28 cellular contexts compared by ENCODE assay signal in the genomic region with DNA sequence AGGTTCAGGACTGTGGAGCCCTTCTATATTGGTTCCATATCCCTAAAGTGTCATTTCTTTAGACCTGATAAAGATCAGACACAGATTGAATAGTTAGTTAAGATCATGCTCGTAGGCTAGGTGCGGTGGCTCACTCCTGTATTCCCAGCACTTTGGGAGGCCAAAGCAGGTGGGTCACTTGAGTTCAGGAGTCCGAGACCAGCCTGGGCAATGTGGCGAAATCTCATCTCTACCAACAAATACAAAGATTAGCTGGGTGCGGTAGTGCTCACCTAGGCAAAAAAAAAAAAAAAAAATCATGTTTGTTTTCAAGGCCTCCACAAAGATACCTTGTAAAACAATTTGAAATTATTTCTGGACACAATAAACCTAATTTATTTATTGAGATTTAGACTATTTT.
"Had no signal": no experiment of that assay in that cellular context is flagged by ENCODE, and none has a peak within 500 bp of the region (broad histone marks: within the 10 kb centered on the region; RNA-seq: fewer than 3 reads in every experiment).

No MANE protein-coding gene starts in this region.

- H3K9me3 ChIP-seq: ascending aorta had no signal

- ATAC-seq: activated CD8-positive, alpha-beta T cell treated with anti-CD3 and anti-CD28 coated beads for 36 hours; activated naive CD8-positive, alpha-beta T cell treated with anti-CD3 and anti-CD28 coated beads, Interleukin-2, amount 50 U/mL, for 24 hours had no signal

- H3K27me3 ChIP-seq: ascending aorta, cardiac muscle cell had no signal

- H3K27ac ChIP-seq: ascending aorta, cardiac muscle cell, VCaP had no signal

- H3K4me3 ChIP-seq: ascending aorta, cardiac muscle cell had no signal

- DNase-seq: activated B cell treated with CpG ODN at 0.5 μM for 24 hours; activated CD4-positive, alpha-beta memory T cell treated with anti-CD3 and anti-CD28 coated beads for 36 hours; activated CD4-positive, alpha-beta T cell treated with anti-CD3 and anti-CD28 coated beads for 4 hours; activated CD4-positive, alpha-beta T cell treated with anti-CD3 and anti-CD28 coated beads, Interleukin-2, amount 10 ng/mL, durations not matched to agents 24 days and 14 days; activated CD4-positive, alpha-beta T cell treated with anti-CD3 and anti-CD28 coated beads, Interleukin-2, amount 50 U/mL, for 1 hour; activated CD4-positive, alpha-beta T cell treated with anti-CD3 and anti-CD28 coated beads, Interleukin-2, amount 50 U/mL, for 4 hours; activated CD4-positive, CD25-positive, alpha-beta regulatory T cell treated with anti-CD3 and anti-CD28 coated beads, Interleukin-2, amount 50 U/mL, for 72 hours; activated CD8-positive, alpha-beta memory T cell treated with anti-CD3 and anti-CD28 coated beads, Interleukin-2, amount 50 U/mL, for 4 hours; activated CD8-positive, alpha-beta T cell treated with anti-CD3 and anti-CD28 coated beads for 36 hours; activated effector memory CD4-positive, alpha-beta T cell treated with Interleukin-2 at 50 U/mL for 16 hours; activated gamma-delta T cell; activated naive CD4-positive, alpha-beta T cell treated with anti-CD3 and anti-CD28 coated beads, Interleukin-2, amount 10 ng/mL, durations not matched to agents 7 days and 5 days; activated naive CD4-positive, alpha-beta T cell treated with Interleukin-2 at 50 U/mL for 16 hours; activated naive CD8-positive, alpha-beta T cell treated with anti-CD3 and anti-CD28 coated beads, Interleukin-2, amount 10 ng/mL, durations not matched to agents 7 days and 5 days; activated naive CD8-positive, alpha-beta T cell treated with anti-CD3 and anti-CD28 coated beads, Interleukin-2, amount 50 U/mL, for 24 hours; activated T-cell treated with anti-CD3 and anti-CD28 coated beads, Interleukin-2, amount 50 U/mL, for 24 hours; activated T-cell treated with anti-CD3 and anti-CD28 coated beads, Interleukin-2, amount 50 U/mL, for 48 hours; amygdala; anterior cingulate cortex; caudate nucleus; cerebellar nuclear complex; T-helper 1 cell; T-helper 2 cell; T-helper 9 cell had no signal

- FAIRE-seq: bronchial epithelial cell had no signal
